In genomic region chr13:28574617-28575142, GRCh38 we compare ENCODE assay signal across 1 cellular context.
A peak's percentile ranks its signal among the peaks of the same experiment; 100 is the strongest.
TF ChIP-seq lines count a peak whose summit lies in the region.

No MANE protein-coding gene starts in this region.

TF ChIP-seq in K562, 482 proteins besides CTCF, POLR2A, EP300 and RAD21 (continued from another document and continues in another):
- TF ChIP-seq, protein P1, sequence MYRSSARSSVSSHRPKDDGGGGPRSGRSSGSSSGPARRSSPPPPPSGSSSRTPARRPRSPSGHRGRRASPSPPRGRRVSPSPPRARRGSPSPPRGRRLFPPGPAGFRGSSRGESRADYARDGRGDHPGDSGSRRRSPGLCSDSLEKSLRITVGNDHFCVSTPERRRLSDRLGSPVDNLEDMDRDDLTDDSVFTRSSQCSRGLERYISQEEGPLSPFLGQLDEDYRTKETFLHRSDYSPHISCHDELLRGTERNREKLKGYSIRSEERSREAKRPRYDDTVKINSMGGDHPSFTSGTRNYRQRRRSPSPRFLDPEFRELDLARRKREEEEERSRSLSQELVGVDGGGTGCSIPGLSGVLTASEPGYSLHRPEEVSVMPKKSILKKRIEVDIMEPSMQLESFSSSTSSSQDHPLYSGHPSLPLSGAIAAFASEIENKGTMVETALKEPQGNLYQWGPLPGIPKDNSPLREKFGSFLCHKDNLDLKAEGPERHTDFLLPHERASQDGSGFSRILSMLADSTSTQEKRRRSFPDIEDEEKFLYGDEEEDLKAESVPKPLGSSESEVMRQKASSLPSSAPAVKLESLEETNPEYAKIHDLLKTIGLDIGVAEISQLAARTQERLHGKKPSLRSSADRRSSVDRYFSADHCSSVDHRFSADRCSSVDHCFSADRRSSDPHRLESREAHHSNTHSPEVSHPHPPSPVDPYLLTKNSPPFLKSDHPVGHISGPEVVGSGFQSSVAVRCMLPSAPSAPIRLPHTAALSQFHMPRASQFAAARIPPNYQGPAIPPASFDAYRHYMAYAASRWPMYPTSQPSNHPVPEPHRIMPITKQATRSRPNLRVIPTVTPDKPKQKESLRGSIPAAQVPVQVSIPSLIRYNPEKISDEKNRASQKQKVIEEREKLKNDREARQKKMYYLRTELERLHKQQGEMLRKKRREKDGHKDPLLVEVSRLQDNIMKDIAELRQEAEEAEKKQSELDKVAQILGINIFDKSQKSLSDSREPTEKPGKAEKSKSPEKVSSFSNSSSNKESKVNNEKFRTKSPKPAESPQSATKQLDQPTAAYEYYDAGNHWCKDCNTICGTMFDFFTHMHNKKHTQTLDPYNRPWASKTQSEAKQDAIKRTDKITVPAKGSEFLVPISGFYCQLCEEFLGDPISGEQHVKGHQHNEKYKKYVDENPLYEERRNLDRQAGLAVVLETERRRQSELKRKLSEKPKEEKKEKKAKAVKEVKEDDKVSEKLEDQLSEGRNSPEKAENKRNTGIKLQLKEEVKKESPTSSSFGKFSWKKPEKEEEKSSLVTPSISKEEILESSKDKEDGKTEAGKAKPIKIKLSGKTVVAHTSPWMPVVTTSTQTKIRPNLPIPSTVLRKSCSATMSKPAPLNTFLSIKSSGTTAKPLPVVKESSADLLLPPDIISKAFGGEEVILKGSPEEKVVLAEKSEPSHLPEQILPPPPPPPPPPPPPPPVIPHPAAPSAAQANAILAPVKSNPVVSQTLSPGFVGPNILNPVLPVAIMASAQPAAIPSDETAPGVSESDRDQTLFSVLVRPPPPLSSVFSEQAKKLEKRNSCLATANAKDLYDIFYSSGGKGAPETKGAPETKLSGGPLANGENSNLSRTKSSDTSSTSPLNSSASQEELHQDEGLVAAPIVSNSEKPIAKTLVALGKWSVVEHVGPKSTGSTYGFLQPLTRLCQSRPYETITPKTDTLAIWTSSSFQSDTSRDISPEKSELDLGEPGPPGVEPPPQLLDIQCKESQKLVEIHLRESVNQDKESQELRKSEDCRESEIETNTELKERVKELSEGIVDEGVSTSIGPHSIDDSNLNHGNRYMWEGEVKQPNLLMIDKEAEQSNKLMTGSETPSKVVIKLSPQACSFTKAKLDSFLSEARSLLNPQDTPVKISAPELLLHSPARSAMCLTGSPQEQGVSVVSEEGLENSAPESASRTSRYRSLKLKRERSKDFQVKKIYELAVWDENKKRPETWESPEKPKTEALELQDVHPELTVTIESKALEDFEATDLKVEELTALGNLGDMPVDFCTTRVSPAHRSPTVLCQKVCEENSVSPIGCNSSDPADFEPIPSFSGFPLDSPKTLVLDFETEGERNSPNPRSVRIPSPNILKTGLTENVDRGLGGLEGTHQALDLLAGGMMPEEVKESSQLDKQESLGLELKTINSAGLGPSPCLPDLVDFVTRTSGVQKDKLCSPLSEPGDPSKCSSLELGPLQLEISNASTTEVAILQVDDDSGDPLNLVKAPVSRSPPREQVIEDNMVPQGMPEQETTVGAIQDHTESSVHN (IDR thresholded peaks at IDR 0.05; ENCODE audit: borderline replicate concordance in 1 of 2, low read depth in 1 of 2) = peak in 1 of 2 experiments; percentile 79; a peak in 2 of 4 replicates
- TF ChIP-seq LEF1 (IDR thresholded peaks at IDR 0.05) = peak; percentile 87
- TF ChIP-seq, protein P2, sequence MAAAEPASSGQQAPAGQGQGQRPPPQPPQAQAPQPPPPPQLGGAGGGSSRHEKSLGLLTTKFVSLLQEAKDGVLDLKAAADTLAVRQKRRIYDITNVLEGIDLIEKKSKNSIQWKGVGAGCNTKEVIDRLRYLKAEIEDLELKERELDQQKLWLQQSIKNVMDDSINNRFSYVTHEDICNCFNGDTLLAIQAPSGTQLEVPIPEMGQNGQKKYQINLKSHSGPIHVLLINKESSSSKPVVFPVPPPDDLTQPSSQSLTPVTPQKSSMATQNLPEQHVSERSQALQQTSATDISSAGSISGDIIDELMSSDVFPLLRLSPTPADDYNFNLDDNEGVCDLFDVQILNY (CRISPR knock-in tag; IDR thresholded peaks at IDR 0.05) = no peak
- TF ChIP-seq RUNX1 (IDR thresholded peaks at IDR 0.05; ENCODE audit: low read depth) = 0 out of 2 replicates have a peak, but pooled peaks have one; percentile 21
- peak; percentile 52 for TF ChIP-seq EP400 (IDR thresholded peaks at IDR 0.05)
- TF ChIP-seq, protein P3, sequence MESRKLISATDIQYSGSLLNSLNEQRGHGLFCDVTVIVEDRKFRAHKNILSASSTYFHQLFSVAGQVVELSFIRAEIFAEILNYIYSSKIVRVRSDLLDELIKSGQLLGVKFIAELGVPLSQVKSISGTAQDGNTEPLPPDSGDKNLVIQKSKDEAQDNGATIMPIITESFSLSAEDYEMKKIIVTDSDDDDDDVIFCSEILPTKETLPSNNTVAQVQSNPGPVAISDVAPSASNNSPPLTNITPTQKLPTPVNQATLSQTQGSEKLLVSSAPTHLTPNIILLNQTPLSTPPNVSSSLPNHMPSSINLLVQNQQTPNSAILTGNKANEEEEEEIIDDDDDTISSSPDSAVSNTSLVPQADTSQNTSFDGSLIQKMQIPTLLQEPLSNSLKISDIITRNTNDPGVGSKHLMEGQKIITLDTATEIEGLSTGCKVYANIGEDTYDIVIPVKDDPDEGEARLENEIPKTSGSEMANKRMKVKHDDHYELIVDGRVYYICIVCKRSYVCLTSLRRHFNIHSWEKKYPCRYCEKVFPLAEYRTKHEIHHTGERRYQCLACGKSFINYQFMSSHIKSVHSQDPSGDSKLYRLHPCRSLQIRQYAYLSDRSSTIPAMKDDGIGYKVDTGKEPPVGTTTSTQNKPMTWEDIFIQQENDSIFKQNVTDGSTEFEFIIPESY (CRISPR knock-in tag; IDR thresholded peaks at IDR 0.05) = no peak
- peak; percentile 76; the same call in 1 of the 2 replicates for TF ChIP-seq ZNF766 (CRISPR knock-in tag; conservative IDR thresholded peaks at IDR 0.05)
- TF ChIP-seq ZNF143 (CRISPR knock-in tag; IDR thresholded peaks at IDR 0.05) = no peak
- TF ChIP-seq KAT8 (IDR thresholded peaks at IDR 0.05; ENCODE audit: low read depth) = no peak
- no peak for TF ChIP-seq SIRT6 (IDR thresholded peaks at IDR 0.05; ENCODE audit: low read depth, low read length)
- no peak for TF ChIP-seq NFIX (CRISPR knock-in tag; IDR thresholded peaks at IDR 0.05; ENCODE audit: low read depth)
- TF ChIP-seq HLTF (IDR thresholded peaks at IDR 0.05) = 0 out of 2 replicates have a peak, but pooled peaks have one; percentile 18
- TF ChIP-seq, protein P4, sequence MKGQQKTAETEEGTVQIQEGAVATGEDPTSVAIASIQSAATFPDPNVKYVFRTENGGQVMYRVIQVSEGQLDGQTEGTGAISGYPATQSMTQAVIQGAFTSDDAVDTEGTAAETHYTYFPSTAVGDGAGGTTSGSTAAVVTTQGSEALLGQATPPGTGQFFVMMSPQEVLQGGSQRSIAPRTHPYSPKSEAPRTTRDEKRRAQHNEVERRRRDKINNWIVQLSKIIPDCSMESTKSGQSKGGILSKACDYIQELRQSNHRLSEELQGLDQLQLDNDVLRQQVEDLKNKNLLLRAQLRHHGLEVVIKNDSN (CRISPR knock-in tag; IDR thresholded peaks at IDR 0.05) = no peak
- no peak for TF ChIP-seq DDX20 (tag; IDR thresholded peaks at IDR 0.05; ENCODE audit: low read depth)
- TF ChIP-seq POLR2AphosphoS5 (IDR thresholded peaks at IDR 0.05; ENCODE audit: control insufficient read depth, insufficient read depth, low read depth, low read length) = peak; percentile 90
- TF ChIP-seq NR4A1 (CRISPR knock-in tag; IDR thresholded peaks at IDR 0.05) = no peak
- TF ChIP-seq NR4A1 (tag; IDR thresholded peaks at IDR 0.05) = no peak
- peak; percentile 96 for TF ChIP-seq ZBTB17 (CRISPR knock-in tag; IDR thresholded peaks at IDR 0.05)
- TF ChIP-seq, protein P5, sequence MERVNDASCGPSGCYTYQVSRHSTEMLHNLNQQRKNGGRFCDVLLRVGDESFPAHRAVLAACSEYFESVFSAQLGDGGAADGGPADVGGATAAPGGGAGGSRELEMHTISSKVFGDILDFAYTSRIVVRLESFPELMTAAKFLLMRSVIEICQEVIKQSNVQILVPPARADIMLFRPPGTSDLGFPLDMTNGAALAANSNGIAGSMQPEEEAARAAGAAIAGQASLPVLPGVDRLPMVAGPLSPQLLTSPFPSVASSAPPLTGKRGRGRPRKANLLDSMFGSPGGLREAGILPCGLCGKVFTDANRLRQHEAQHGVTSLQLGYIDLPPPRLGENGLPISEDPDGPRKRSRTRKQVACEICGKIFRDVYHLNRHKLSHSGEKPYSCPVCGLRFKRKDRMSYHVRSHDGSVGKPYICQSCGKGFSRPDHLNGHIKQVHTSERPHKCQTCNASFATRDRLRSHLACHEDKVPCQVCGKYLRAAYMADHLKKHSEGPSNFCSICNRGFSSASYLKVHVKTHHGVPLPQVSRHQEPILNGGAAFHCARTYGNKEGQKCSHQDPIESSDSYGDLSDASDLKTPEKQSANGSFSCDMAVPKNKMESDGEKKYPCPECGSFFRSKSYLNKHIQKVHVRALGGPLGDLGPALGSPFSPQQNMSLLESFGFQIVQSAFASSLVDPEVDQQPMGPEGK (CRISPR knock-in tag; IDR thresholded peaks at IDR 0.05; ENCODE audit: borderline replicate concordance) = no peak
- TF ChIP-seq, protein P6, sequence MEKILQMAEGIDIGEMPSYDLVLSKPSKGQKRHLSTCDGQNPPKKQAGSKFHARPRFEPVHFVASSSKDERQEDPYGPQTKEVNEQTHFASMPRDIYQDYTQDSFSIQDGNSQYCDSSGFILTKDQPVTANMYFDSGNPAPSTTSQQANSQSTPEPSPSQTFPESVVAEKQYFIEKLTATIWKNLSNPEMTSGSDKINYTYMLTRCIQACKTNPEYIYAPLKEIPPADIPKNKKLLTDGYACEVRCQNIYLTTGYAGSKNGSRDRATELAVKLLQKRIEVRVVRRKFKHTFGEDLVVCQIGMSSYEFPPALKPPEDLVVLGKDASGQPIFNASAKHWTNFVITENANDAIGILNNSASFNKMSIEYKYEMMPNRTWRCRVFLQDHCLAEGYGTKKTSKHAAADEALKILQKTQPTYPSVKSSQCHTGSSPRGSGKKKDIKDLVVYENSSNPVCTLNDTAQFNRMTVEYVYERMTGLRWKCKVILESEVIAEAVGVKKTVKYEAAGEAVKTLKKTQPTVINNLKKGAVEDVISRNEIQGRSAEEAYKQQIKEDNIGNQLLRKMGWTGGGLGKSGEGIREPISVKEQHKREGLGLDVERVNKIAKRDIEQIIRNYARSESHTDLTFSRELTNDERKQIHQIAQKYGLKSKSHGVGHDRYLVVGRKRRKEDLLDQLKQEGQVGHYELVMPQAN (IDR thresholded peaks at IDR 0.05; ENCODE audit: borderline replicate concordance) = no peak
- no peak for TF ChIP-seq THAP7 (CRISPR knock-in tag; IDR thresholded peaks at IDR 0.05)
- peak; percentile 95 for TF ChIP-seq SMARCA4 (IDR thresholded peaks at IDR 0.05)
- no peak for TF ChIP-seq ZNF778 (CRISPR knock-in tag; IDR thresholded peaks at IDR 0.05)
- peak in 1 of 2 experiments; percentile 58; a peak in 1 of 3 replicates for TF ChIP-seq CBX3 (IDR thresholded peaks at IDR 0.05; ENCODE audit: borderline replicate concordance in 1 of 2, low read length in 2 of 2)
